Comparison of ENCODE assay signal across 8 cellular contexts in the genomic region with DNA sequence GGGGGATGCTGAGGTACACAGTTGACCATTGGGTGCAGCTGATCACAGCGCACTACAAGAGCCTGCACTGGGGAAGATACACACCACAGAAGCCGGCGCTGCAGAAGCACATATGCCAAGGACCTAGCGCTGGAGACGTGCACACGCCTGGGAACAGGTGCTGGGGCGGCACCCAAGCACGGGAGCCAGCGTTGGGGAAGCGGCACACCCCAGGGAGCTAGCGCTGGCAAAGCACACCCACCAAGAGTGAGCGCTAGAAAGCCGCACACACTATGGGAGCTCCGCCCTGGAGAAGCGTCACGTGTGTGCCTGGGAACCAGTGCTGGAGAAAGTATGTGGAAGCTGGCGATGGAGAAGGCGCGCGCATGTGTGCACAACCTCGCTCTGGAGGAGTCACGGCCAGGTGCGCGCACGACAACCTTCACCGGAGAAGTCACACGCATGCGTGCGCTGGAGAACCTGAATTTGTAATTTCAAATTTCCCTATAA. TPM values are rescaled to one million over a fixed set of nuclear protein-coding genes. Genes with fewer than 3 reads are reported as not detected.
DNase-seq lines count a peak whose midpoint lies in the region; TF ChIP-seq lines count a peak whose summit lies in the region.

No MANE protein-coding gene starts in this region.

- H3K9ac ChIP-seq in Loucy (ENCODE audit: low read depth, low read length, poor library complexity, severe bottlenecking) (no peak overlapping the region), SU-DHL-6 (ENCODE audit: low read length) (no peak overlapping the region), neural cell (ENCODE audit: low read length) (peak overlapping the region; percentile 47)

- DNase-seq in Caki2 (ENCODE audit: low read depth) = peak; percentile 91
- peak; percentile 58 for DNase-seq in fibroblast of the aortic adventitia (ENCODE audit: low read depth)
- no peak for DNase-seq in T1000 (lab: John Stamatoyannopoulos, UW)
- DNase-seq in SKM-1 (lab: John Stamatoyannopoulos, UW; ENCODE audit: unreplicated experiment) = no peak
- no peak for DNase-seq in NCI-H345 (lab: John Stamatoyannopoulos, UW)

- no peaks in the 10 kb centered on the region for H3K9me3 ChIP-seq in Loucy (ENCODE audit: insufficient read depth, low read depth, low read length)
- no peaks in the 10 kb centered on the region for H3K9me3 ChIP-seq in SU-DHL-6 (ENCODE audit: insufficient read depth, low read length)
- no peaks in the 10 kb centered on the region for H3K9me3 ChIP-seq in neural cell (ENCODE audit: low read length)

- H2AFZ ChIP-seq in Loucy (ENCODE audit: low read length) = no peak overlapping the region
- no peak overlapping the region for H2AFZ ChIP-seq in SU-DHL-6 (ENCODE audit: low read depth, low read length, severe bottlenecking)
- no peak overlapping the region for H2AFZ ChIP-seq in neural cell (ENCODE audit: low read depth, low read length)

- H3K79me2 ChIP-seq in Loucy (ENCODE audit: insufficient read depth, low read length) = peaks cover 73% of the 10 kb centered on the region
- peaks cover 45% of the 10 kb centered on the region for H3K79me2 ChIP-seq in SU-DHL-6 (ENCODE audit: insufficient read depth, low read length)
- H3K79me2 ChIP-seq in neural cell (replicated peaks; ENCODE audit: insufficient read depth, low read length) = peaks cover 18% of the 10 kb centered on the region

- TF ChIP-seq RAD21 in neural cell (conservative IDR thresholded peaks at IDR 0.05) = no peak

- no peaks in the 10 kb centered on the region for H3K27me3 ChIP-seq in Loucy (ENCODE audit: insufficient read depth, low read length, poor library complexity, severe bottlenecking)
- no peaks in the 10 kb centered on the region for H3K27me3 ChIP-seq in SU-DHL-6 (ENCODE audit: low read length)
- H3K27me3 ChIP-seq in neural cell (ENCODE audit: insufficient read depth, low read depth, low read length) = no peaks in the 10 kb centered on the region

- H3K4me2 ChIP-seq in Loucy (ENCODE audit: low read depth, low read length, poor library complexity, severe bottlenecking) = peak overlapping the region; percentile 84
- peak overlapping the region; percentile 12 for H3K4me2 ChIP-seq in SU-DHL-6 (ENCODE audit: low read depth, low read length, poor library complexity, severe bottlenecking)
- H3K4me2 ChIP-seq in neural cell (ENCODE audit: low read length) = no peak overlapping the region

- H3K27ac ChIP-seq in SU-DHL-6 (ENCODE audit: low read depth, low read length) (no peak overlapping the region), neural cell (ENCODE audit: low read length) (no peak overlapping the region)

- no peak for TF ChIP-seq EP300 in neural cell (conservative IDR thresholded peaks at IDR 0.05; ENCODE audit: poor library complexity, severe bottlenecking)

- TF ChIP-seq CTCF in Loucy (conservative IDR thresholded peaks at IDR 0.05; ENCODE audit: low read length) (no peak), SU-DHL-6 (IDR thresholded peaks at IDR 0.05; ENCODE audit: insufficient read depth, low read length, poor library complexity, severe bottlenecking) (no peak), fibroblast of the aortic adventitia (IDR thresholded peaks at IDR 0.05; ENCODE audit: insufficient read depth, low read length) (no peak), neural cell (IDR thresholded peaks at IDR 0.05; ENCODE audit: poor library complexity, severe bottlenecking) (no peak)

- 0 out of 2 replicates have a peak, but pooled peaks cover 2% of the 10 kb centered on the region for H3F3A ChIP-seq in Loucy (ENCODE audit: low read depth)
- H3F3A ChIP-seq in SU-DHL-6 (ENCODE audit: insufficient read depth) = peaks cover 9% of the 10 kb centered on the region; the same call in 1 of the 2 replicates
- H3F3A ChIP-seq in neural cell (ENCODE audit: insufficient read depth, low read length, poor library complexity, severe bottlenecking) = no peaks in the 10 kb centered on the region

- H3K36me3 ChIP-seq in Loucy (ENCODE audit: insufficient read depth, low read length) (no peaks in the 10 kb centered on the region), SU-DHL-6 (ENCODE audit: low read length) (no peaks in the 10 kb centered on the region), neural cell (ENCODE audit: insufficient read depth, low read length) (no peaks in the 10 kb centered on the region)

- H3K4me1 ChIP-seq in Loucy (ENCODE audit: insufficient read depth, low read length, poor library complexity, severe bottlenecking) = peaks cover 42% of the 10 kb centered on the region

- H4K20me1 ChIP-seq in Loucy (ENCODE audit: insufficient read depth, low read length, poor library complexity, severe bottlenecking) = no peaks in the 10 kb centered on the region
- 0 out of 2 replicates have a peak, but pooled peaks cover 4% of the 10 kb centered on the region for H4K20me1 ChIP-seq in SU-DHL-6 (ENCODE audit: low read depth, low read length)
- no peaks in the 10 kb centered on the region for H4K20me1 ChIP-seq in neural cell (ENCODE audit: insufficient read depth)

- H3K4me3 ChIP-seq in Loucy (ENCODE audit: low read length, poor library complexity, severe bottlenecking) (no peak overlapping the region), SU-DHL-6 (ENCODE audit: insufficient read depth, low read length, poor library complexity, severe bottlenecking) (no peak overlapping the region), fibroblast of the aortic adventitia (ENCODE audit: low read depth, low read length) (peak overlapping the region; percentile 71), neural cell (ENCODE audit: low read length) (peak overlapping the region; percentile 66)

- in situ Hi-C loops in Caki2 (cut with HindIII; ENCODE audit: low pct_unique_long_range_greater_than_20kb, low sequenced_read_pairs) = no loop called here

- H3K9me2 ChIP-seq in Loucy (replicated peaks; ENCODE audit: low read depth, low read length) = no peaks in the 10 kb centered on the region
- H3K9me2 ChIP-seq in SU-DHL-6 (replicated peaks; ENCODE audit: insufficient read depth, low read length) = no peaks in the 10 kb centered on the region
- H3K9me2 ChIP-seq in neural cell (ENCODE audit: insufficient read depth, low read length) = no peaks in the 10 kb centered on the region

TF ChIP-seq in neural cell, 6 proteins besides CTCF, POLR2A, EP300 and RAD21:
- TF ChIP-seq SMC3 (conservative IDR thresholded peaks at IDR 0.05; ENCODE audit: poor library complexity) (no peak), MXI1 (conservative IDR thresholded peaks at IDR 0.05; ENCODE audit: poor library complexity, severe bottlenecking) (peak; percentile 30)

RNA-seq across cellular contexts. Expression of a gene that starts 4.5 kb away (rescaled TPM):
- 24.6 and 34.1 TPM in 2 replicates for total RNA-seq in Caki2 (2014; rRNA removed; shearing (Covaris generic); ENCODE audit: low replicate concordance)
- total RNA-seq in fibroblast of the aortic adventitia (ENCODE audit: low replicate concordance) = 5.5 and 15.9 TPM in 2 replicates
- polyA plus RNA-seq in neural cell = 9.7 and 15.2 TPM in 2 replicates
- polyA minus RNA-seq in neural cell = 21.1 and 22.2 TPM in 2 replicates

Comparison
In these comparisons a context has a peak if more than half of its experiments do, and no peak if none do; other contexts are left out.
1. DNase-seq: peak in Caki2 (single experiment) and fibroblast of the aortic adventitia (single experiment); none in T1000 (single experiment), SKM-1 (single experiment) and NCI-H345 (single experiment).
2. H3K4me3 ChIP-seq: peak in fibroblast of the aortic adventitia (single experiment) and neural cell (single experiment); none in Loucy (single experiment) and SU-DHL-6 (single experiment).